14 cellular contexts compared by ENCODE assay signal in genomic region chr11:121630041-121630440, GRCh38.
DNase-seq lines count a peak whose midpoint lies in the region; ATAC-seq, FAIRE-seq and TF ChIP-seq lines count a peak whose summit lies in the region.
"Had no signal": no experiment of that assay in that cellular context is flagged by ENCODE, and none has a peak within 500 bp of the region (broad histone marks: within the 10 kb centered on the region; RNA-seq: fewer than 3 reads in every experiment).

No MANE protein-coding gene starts in this region.

- H2AFZ ChIP-seq in astrocyte (ENCODE audit: low read depth, low read length) (no peak overlapping the region), neuronal stem cell (ENCODE audit: low read length) (no peak overlapping the region)

- DNase-seq in ACHN: peak; percentile 47
- peak; percentile 24 for DNase-seq in H54 (ENCODE audit: insufficient read length, low spot score)
- DNase-seq in astrocyte (ENCODE audit: low read depth): peak; percentile 90
- DNase-seq in glomerular visceral epithelial cell (ENCODE audit: extremely low spot score): peak; percentile 21
- no peak for DNase-seq in Peyer's patch
- no peak for DNase-seq in ureter (ENCODE audit: low spot score)
- DNase-seq in neuronal stem cell (ENCODE audit: low spot score): no peak
- DNase-seq: NCI-H1417; NCI-H526 treated with DMSO at 0.1 percent for 48 hours; stimulated activated CD8-positive, alpha-beta memory T cell treated with anti-CD3 and anti-CD28 coated beads, Interleukin-4, amount 100 ng/mL, for 48 hours had no signal

- H4K91ac ChIP-seq in neuronal stem cell (ENCODE audit: low read depth, low read length, poor library complexity): no peak overlapping the region

- peaks cover 23% of the 10 kb centered on the region for H3K4me1 Mint-ChIP-seq in astrocyte (ENCODE audit: low read depth, unreplicated experiment)

- no peak overlapping the region for H2BK5ac ChIP-seq in neuronal stem cell (ENCODE audit: low read length)

- no CpG with 5 or more reads among the region's 1 CpG for WGBS in neuronal stem cell (ENCODE audit: extremely low coverage in 2 of 2, insufficient read length in 2 of 2, insufficient replicate concordance in 1 of 2), 2 donors

- H3K4ac ChIP-seq in neuronal stem cell (ENCODE audit: low read length): no peak overlapping the region

- H3K36me3 ChIP-seq in astrocyte (ENCODE audit: insufficient read depth, low read length) (no peaks in the 10 kb centered on the region), Peyer's patch (peaks cover 0 to 53% (median 0%) of the 10 kb centered on the region in 3 donors), neuronal stem cell (replicated peaks in 1 of 2; ENCODE audit: control insufficient read depth in 2 of 2, insufficient read depth in 2 of 2, low read length in 2 of 2) (peaks cover 0 to 52% of the 10 kb centered on the region in 2 donors)
- H3K36me3 ChIP-seq: SJSA1 had no signal

- H3K27ac ChIP-seq in astrocyte (ENCODE audit: low read depth, low read length): no peak overlapping the region
- no peak overlapping the region for H3K27ac ChIP-seq in Peyer's patch
- H3K27ac ChIP-seq in neuronal stem cell (replicated peaks; ENCODE audit: low read length): no peak overlapping the region
- H3K27ac ChIP-seq: C4-2B, SJSA1 had no signal

- H3K27ac Mint-ChIP-seq in astrocyte (ENCODE audit: unreplicated experiment): no peak overlapping the region

- no peak overlapping the region for H3K18ac ChIP-seq in neuronal stem cell (ENCODE audit: low read length)

- no peaks in the 10 kb centered on the region for H3K79me1 ChIP-seq in neuronal stem cell (ENCODE audit: low read depth, low read length)

- H3K79me2 ChIP-seq in astrocyte (ENCODE audit: insufficient read depth, low read length): no peaks in the 10 kb centered on the region

- H2BK120ac ChIP-seq in neuronal stem cell (ENCODE audit: low read depth, low read length): no peak overlapping the region

- H3K4me1 ChIP-seq in astrocyte (ENCODE audit: insufficient read depth, low read length) (peaks cover 22% of the 10 kb centered on the region), Peyer's patch (no peaks in the 10 kb centered on the region), neuronal stem cell (ENCODE audit: control insufficient read depth in 2 of 2, insufficient read depth in 1 of 2, low read depth in 1 of 2, low read length in 2 of 2) (no peaks in the 10 kb centered on the region)
- H3K4me1 ChIP-seq: SJSA1 had no signal

- no peaks in the 10 kb centered on the region for H3K27me3 Mint-ChIP-seq in astrocyte (ENCODE audit: low read depth, unreplicated experiment)

- no peak overlapping the region for H4K8ac ChIP-seq in neuronal stem cell (ENCODE audit: low read depth, low read length)

- no peak overlapping the region for H3K4me3 Mint-ChIP-seq in astrocyte (ENCODE audit: unreplicated experiment)

- peaks cover 3% of the 10 kb centered on the region for H3K36me3 Mint-ChIP-seq in astrocyte (ENCODE audit: low read depth, unreplicated experiment)

- H2AK5ac ChIP-seq in neuronal stem cell (ENCODE audit: low read depth, low read length): no peak overlapping the region

- H4K20me1 ChIP-seq in astrocyte (ENCODE audit: insufficient read depth, low read length): no peaks in the 10 kb centered on the region

- in situ Hi-C loops in ACHN (cut with HindIII; ENCODE audit: low pct_ligation_motif_present, low pct_unique_long_range_greater_than_20kb, low sequenced_read_pairs): no loop called here

- no peaks in the 10 kb centered on the region for H3K9me3 Mint-ChIP-seq in astrocyte (ENCODE audit: unreplicated experiment)

- no peak for ATAC-seq in GM21367 (IDR thresholded peaks at IDR 0.05; ENCODE audit: unreplicated experiment)
- ATAC-seq: esophagus mucosa had no signal

- H2BK12ac ChIP-seq in neuronal stem cell (ENCODE audit: low read length): no peak overlapping the region

- peak overlapping the region; percentile 42 for H3K4me2 ChIP-seq in astrocyte (ENCODE audit: low read length)
- no peak overlapping the region for H3K4me2 ChIP-seq in neuronal stem cell (ENCODE audit: insufficient read depth, low read length, poor library complexity, severe bottlenecking)

- H3K9me3 ChIP-seq in astrocyte (ENCODE audit: insufficient read depth, low read depth, low read length): no peaks in the 10 kb centered on the region
- no peaks in the 10 kb centered on the region for H3K9me3 ChIP-seq in Peyer's patch
- no peaks in the 10 kb centered on the region for H3K9me3 ChIP-seq in neuronal stem cell (replicated peaks in 1 of 2; ENCODE audit: control insufficient read depth in 2 of 2, insufficient read depth in 1 of 2, low read depth in 1 of 2, low read length in 2 of 2)
- H3K9me3 ChIP-seq: SJSA1 had no signal

- no peak overlapping the region for H3K14ac ChIP-seq in neuronal stem cell (ENCODE audit: low read length)

- no peak overlapping the region for H3K4me3 ChIP-seq in astrocyte (ENCODE audit: insufficient read depth, low read depth, low read length)
- H3K4me3 ChIP-seq in Peyer's patch: no peak overlapping the region
- H3K4me3 ChIP-seq in neuronal stem cell (ENCODE audit: low read length in 2 of 2): no peak overlapping the region
- H3K4me3 ChIP-seq: SJSA1 had no signal

- H3K27me3 ChIP-seq in astrocyte (ENCODE audit: insufficient read depth, low read length) (no peaks in the 10 kb centered on the region), Peyer's patch (no peaks in the 10 kb centered on the region), neuronal stem cell (ENCODE audit: control insufficient read depth in 3 of 3, insufficient read depth in 3 of 3, low read depth in 1 of 3, low read length in 3 of 3) (no peaks in the 10 kb centered on the region)
- H3K27me3 ChIP-seq: SJSA1 had no signal

- H3K23ac ChIP-seq in neuronal stem cell (ENCODE audit: low read depth, low read length, poor library complexity): no peak overlapping the region

- no peak overlapping the region for H2BK15ac ChIP-seq in neuronal stem cell (ENCODE audit: low read length)

- FAIRE-seq in H54 (lab: Jason Lieb, UNC): peak; percentile 62
- FAIRE-seq in astrocyte (lab: Jason Lieb, UNC): peak; percentile 32

- no peak for TF ChIP-seq CTCF in astrocyte (IDR thresholded peaks at IDR 0.05; ENCODE audit: insufficient read depth, low read depth, low read length)
- TF ChIP-seq CTCF in Peyer's patch (IDR thresholded peaks at IDR 0.05): no peak

- H3K9ac ChIP-seq in astrocyte (ENCODE audit: low read length) (no peak overlapping the region), neuronal stem cell (ENCODE audit: low read depth, low read length, poor library complexity) (no peak overlapping the region)

- TF ChIP-seq POLR2A in H54 (IDR thresholded peaks at IDR 0.05; ENCODE audit: low read depth, low read length) (no peak), Peyer's patch (IDR thresholded peaks at IDR 0.05) (no peak)

Comparison
In these comparisons a context has a peak if more than half of its experiments do, and no peak if none do; other contexts are left out.
1. DNase-seq: peak in ACHN (single experiment), H54 (single experiment), astrocyte (single experiment) and glomerular visceral epithelial cell (single experiment); none in Peyer's patch (0 of 3), ureter (single experiment) and neuronal stem cell (single experiment).